In the genomic region with DNA sequence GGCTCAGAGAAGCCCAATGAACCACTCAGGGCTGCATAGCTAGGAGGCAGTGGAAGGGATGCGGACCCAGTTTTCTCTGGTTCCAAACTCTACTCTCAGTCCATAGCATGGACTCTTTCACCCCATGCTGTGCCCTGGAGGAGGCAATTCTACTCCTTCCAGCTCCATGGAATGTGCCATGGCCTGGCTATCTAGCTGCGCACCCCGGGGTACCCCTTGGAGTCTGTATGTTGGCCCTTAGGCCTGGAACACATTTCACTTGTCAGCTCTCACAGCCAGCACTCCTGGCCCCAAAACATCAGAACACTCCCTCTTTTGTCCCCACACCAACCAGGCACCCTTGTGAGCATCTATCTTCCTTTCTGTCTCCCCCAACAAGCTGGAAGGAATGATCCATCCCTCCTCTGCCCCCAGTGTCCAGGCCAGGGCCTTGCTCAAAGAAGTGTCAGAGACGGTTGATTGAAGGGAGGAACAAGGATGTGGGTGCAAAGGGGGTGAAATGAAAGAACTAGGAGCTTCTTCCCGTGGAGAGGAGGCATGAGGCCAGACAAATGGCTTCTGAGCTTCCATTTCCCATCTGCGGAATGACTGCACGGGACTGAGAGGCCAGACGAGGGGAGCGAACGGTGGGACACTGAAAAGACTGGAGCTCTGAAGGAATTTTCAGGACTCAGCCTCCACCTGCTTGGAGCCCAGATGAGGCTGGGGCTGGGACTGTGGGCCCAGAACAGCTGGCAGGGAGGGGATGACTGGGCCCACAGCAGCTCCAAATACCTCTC, we compare ENCODE assay signal across 20 cellular contexts. TPM values are rescaled to one million over a fixed set of nuclear protein-coding genes. Genes with fewer than 3 reads are reported as not detected.
"Had no signal": no experiment of that assay in that cellular context is flagged by ENCODE, and none has a peak within 500 bp of the region (broad histone marks: within the 10 kb centered on the region; RNA-seq: fewer than 3 reads in every experiment).

No MANE protein-coding gene starts in this region.

- H3K27me3 ChIP-seq: ascending aorta had no signal

- FAIRE-seq: urothelium cell line had no signal

- H3K9me3 ChIP-seq: ascending aorta, breast epithelium, gastroesophageal sphincter, heart right ventricle, mucosa of descending colon, neutrophil had no signal

- H3K27ac Mint-ChIP-seq: activated CD4-positive, alpha-beta T cell treated with anti-CD3 and anti-CD28 coated beads for 36 hours; activated naive CD4-positive, alpha-beta T cell treated with anti-CD3 and anti-CD28 coated beads for 36 hours; activated T-helper 1 cell treated with anti-CD3 and anti-CD28 coated beads, Interleukin-12 subunit alpha, Interleukin-12 subunit beta, Interleukin-2, Interleukin-4 antibody, amounts not matched to agents 30 ng/mL and 10 ng/mL and 1 ng/mL, durations not matched to agents 14 hours and 24 hours and 36 hours; progenitor cell of endocrine pancreas; T-helper 1 cell treated with Interleukin-12 subunit alpha and Interleukin-12 subunit beta and Interleukin-4 antibody, amounts not matched to agents 30 μg/mL and 1 μg/mL, for 36 hours had no signal

- H3K27ac ChIP-seq: ascending aorta, breast epithelium, gastroesophageal sphincter, heart right ventricle, neutrophil, WERI-Rb-1 had no signal

- H3K4me3 Mint-ChIP-seq: activated CD4-positive, alpha-beta T cell treated with anti-CD3 and anti-CD28 coated beads for 36 hours; activated naive CD4-positive, alpha-beta T cell treated with anti-CD3 and anti-CD28 coated beads for 36 hours; activated T-helper 1 cell treated with anti-CD3 and anti-CD28 coated beads, Interleukin-12 subunit alpha, Interleukin-12 subunit beta, Interleukin-2, Interleukin-4 antibody, amounts not matched to agents 30 ng/mL and 10 ng/mL and 1 ng/mL, durations not matched to agents 14 hours and 24 hours and 36 hours; naive thymus-derived CD4-positive, alpha-beta T cell; T-helper 1 cell treated with Interleukin-12 subunit alpha and Interleukin-12 subunit beta and Interleukin-4 antibody, amounts not matched to agents 30 μg/mL and 1 μg/mL, for 36 hours had no signal

- H3K4me1 ChIP-seq: ascending aorta, breast epithelium, gastroesophageal sphincter had no signal

- DNase-seq: activated naive CD4-positive, alpha-beta T cell treated with anti-CD3 and anti-CD28 coated beads for 36 hours; dermis blood vessel endothelial cell; erythroblast; left cardiac atrium; mucosa of descending colon; WERI-Rb-1 had no signal

- H3K4me3 ChIP-seq: ascending aorta, breast epithelium, gastroesophageal sphincter, heart right ventricle, lung, mucosa of descending colon, smooth muscle cell had no signal

- H3K4me1 Mint-ChIP-seq: activated CD4-positive, alpha-beta T cell treated with anti-CD3 and anti-CD28 coated beads for 36 hours had no signal

- H3K36me3 ChIP-seq: ascending aorta, breast epithelium, gastroesophageal sphincter, heart right ventricle, neutrophil, WERI-Rb-1 had no signal

- ATAC-seq: gastroesophageal sphincter; heart right ventricle; left cardiac atrium; naive thymus-derived CD4-positive, alpha-beta T cell; right cardiac atrium had no signal

- H3K36me3 Mint-ChIP-seq: naive thymus-derived CD4-positive, alpha-beta T cell had no signal

- H3K4me2 ChIP-seq: smooth muscle cell had no signal

- H3K9me3 Mint-ChIP-seq: activated naive CD4-positive, alpha-beta T cell treated with anti-CD3 and anti-CD28 coated beads for 36 hours; activated T-helper 1 cell treated with anti-CD3 and anti-CD28 coated beads, Interleukin-12 subunit alpha, Interleukin-12 subunit beta, Interleukin-2, Interleukin-4 antibody, amounts not matched to agents 30 ng/mL and 10 ng/mL and 1 ng/mL, durations not matched to agents 14 hours and 24 hours and 36 hours; naive thymus-derived CD4-positive, alpha-beta T cell; T-helper 1 cell treated with Interleukin-12 subunit alpha and Interleukin-12 subunit beta and Interleukin-4 antibody, amounts not matched to agents 30 μg/mL and 1 μg/mL, for 36 hours had no signal

RNA-seq across cellular contexts. Expression of gene PRSS50, which starts 2.8 kb away (rescaled TPM):
- total RNA-seq: activated CD4-positive, alpha-beta T cell treated with anti-CD3 and anti-CD28 coated beads for 36 hours; activated naive CD4-positive, alpha-beta T cell treated with anti-CD3 and anti-CD28 coated beads for 36 hours; activated T-helper 1 cell treated with anti-CD3 and anti-CD28 coated beads, Interleukin-12 subunit alpha, Interleukin-12 subunit beta, Interleukin-2, Interleukin-4 antibody, amounts not matched to agents 30 ng/mL and 10 ng/mL and 1 ng/mL, durations not matched to agents 14 hours and 24 hours and 36 hours; ascending aorta; dermis blood vessel endothelial cell; left cardiac atrium had no signal
- polyA plus RNA-seq: naive thymus-derived CD4-positive, alpha-beta T cell had no signal

RNA-seq across cellular contexts. Expression of gene TMIE, which starts 13.7 kb away (rescaled TPM):
- total RNA-seq: activated T-helper 1 cell treated with anti-CD3 and anti-CD28 coated beads, Interleukin-12 subunit alpha, Interleukin-12 subunit beta, Interleukin-2, Interleukin-4 antibody, amounts not matched to agents 30 ng/mL and 10 ng/mL and 1 ng/mL, durations not matched to agents 14 hours and 24 hours and 36 hours; breast epithelium had no signal
